Comparison of ENCODE assay signal across 18 cellular contexts in the genomic region with DNA sequence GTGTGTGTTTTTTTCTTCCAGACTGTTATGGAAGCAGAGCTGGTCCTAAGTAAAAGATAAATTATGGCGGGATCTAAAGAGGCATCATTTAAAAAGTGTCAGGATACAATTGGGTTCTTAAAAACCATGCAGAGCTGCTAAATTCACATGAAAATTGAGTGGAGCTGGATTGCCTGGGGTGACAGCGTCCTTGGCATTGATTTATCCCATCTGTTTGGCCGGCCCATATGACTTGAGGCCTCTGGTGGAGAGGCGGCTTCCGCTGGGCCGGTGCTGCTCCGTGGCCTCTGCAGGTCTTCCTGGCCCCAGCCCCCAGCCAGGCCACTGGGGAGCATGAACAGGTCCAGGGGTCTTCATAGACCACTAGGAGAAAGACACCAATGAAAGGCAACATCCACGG.
"Had no signal": no experiment of that assay in that cellular context is flagged by ENCODE, and none has a peak within 500 bp of the region (broad histone marks: within the 10 kb centered on the region; RNA-seq: fewer than 3 reads in every experiment).

No MANE protein-coding gene starts in this region.

- H3K36me3 Mint-ChIP-seq: activated naive CD4-positive, alpha-beta T cell treated with anti-CD3 and anti-CD28 coated beads, Interleukin-2, amount 50 U/mL, for 72 hours had no signal

- H3K36me3 ChIP-seq: transverse colon, vagina had no signal

- DNase-seq: activated CD4-positive, alpha-beta T cell treated with anti-CD3 and anti-CD28 coated beads, Interleukin-2, amount 10 ng/mL, durations not matched to agents 24 days and 14 days; activated CD4-positive, CD25-positive, alpha-beta regulatory T cell; activated CD8-positive, alpha-beta memory T cell treated with anti-CD3 and anti-CD28 coated beads, Interleukin-2, amount 50 U/mL, for 4 hours; activated CD8-positive, alpha-beta T cell treated with anti-CD3 and anti-CD28 coated beads, Interleukin-2, amount 10 ng/mL, durations not matched to agents 7 days and 5 days; activated effector memory CD4-positive, alpha-beta T cell treated with anti-CD3 and anti-CD28 coated beads, Interleukin-2, amount 50 U/mL, for 16 hours; activated T-cell treated with anti-CD3 and anti-CD28 coated beads, Interleukin-2, amount 50 U/mL, for 48 hours; amniotic stem cell; head of caudate nucleus; kidney glomerular epithelial cell; small intestine; stimulated activated CD4-positive, alpha-beta T cell treated with anti-CD3 and anti-CD28 coated beads, Interleukin-4, amount 100 ng/mL, for 24 hours; stimulated activated naive CD4-positive, alpha-beta T cell; substantia nigra; transverse colon had no signal

- H3K27ac ChIP-seq: dorsolateral prefrontal cortex, transverse colon, vagina had no signal

- H3K9me3 Mint-ChIP-seq: activated CD4-positive, alpha-beta T cell treated with anti-CD3 and anti-CD28 coated beads, Interleukin-2, amount 10 ng/mL, durations not matched to agents 24 days and 14 days; activated naive CD4-positive, alpha-beta T cell treated with anti-CD3 and anti-CD28 coated beads, Interleukin-2, amount 50 U/mL, for 72 hours had no signal

- H3K9me3 ChIP-seq: transverse colon, vagina had no signal

- ATAC-seq: activated CD8-positive, alpha-beta T cell treated with anti-CD3 and anti-CD28 coated beads, Interleukin-2, amount 10 ng/mL, durations not matched to agents 7 days and 5 days; activated naive CD4-positive, alpha-beta T cell treated with anti-CD3 and anti-CD28 coated beads, Interleukin-2, amount 50 U/mL, for 72 hours; esophagus mucosa had no signal

- H3K4me1 Mint-ChIP-seq: activated CD4-positive, alpha-beta T cell treated with anti-CD3 and anti-CD28 coated beads, Interleukin-2, amount 10 ng/mL, durations not matched to agents 24 days and 14 days had no signal

- H3K27me3 ChIP-seq: transverse colon, vagina had no signal

- H3K27ac Mint-ChIP-seq: activated CD4-positive, alpha-beta T cell treated with anti-CD3 and anti-CD28 coated beads, Interleukin-2, amount 10 ng/mL, durations not matched to agents 24 days and 14 days; activated CD8-positive, alpha-beta T cell treated with anti-CD3 and anti-CD28 coated beads, Interleukin-2, amount 10 ng/mL, durations not matched to agents 7 days and 5 days; activated naive CD4-positive, alpha-beta T cell treated with anti-CD3 and anti-CD28 coated beads, Interleukin-2, amount 50 U/mL, for 72 hours had no signal

- H3K4me3 ChIP-seq: dorsolateral prefrontal cortex, transverse colon, vagina had no signal

- H3K4me3 Mint-ChIP-seq: activated CD4-positive, alpha-beta T cell treated with anti-CD3 and anti-CD28 coated beads, Interleukin-2, amount 10 ng/mL, durations not matched to agents 24 days and 14 days; activated CD8-positive, alpha-beta T cell treated with anti-CD3 and anti-CD28 coated beads, Interleukin-2, amount 10 ng/mL, durations not matched to agents 7 days and 5 days had no signal
